ENCODE assay signal across 17 cellular contexts in the genomic region with DNA sequence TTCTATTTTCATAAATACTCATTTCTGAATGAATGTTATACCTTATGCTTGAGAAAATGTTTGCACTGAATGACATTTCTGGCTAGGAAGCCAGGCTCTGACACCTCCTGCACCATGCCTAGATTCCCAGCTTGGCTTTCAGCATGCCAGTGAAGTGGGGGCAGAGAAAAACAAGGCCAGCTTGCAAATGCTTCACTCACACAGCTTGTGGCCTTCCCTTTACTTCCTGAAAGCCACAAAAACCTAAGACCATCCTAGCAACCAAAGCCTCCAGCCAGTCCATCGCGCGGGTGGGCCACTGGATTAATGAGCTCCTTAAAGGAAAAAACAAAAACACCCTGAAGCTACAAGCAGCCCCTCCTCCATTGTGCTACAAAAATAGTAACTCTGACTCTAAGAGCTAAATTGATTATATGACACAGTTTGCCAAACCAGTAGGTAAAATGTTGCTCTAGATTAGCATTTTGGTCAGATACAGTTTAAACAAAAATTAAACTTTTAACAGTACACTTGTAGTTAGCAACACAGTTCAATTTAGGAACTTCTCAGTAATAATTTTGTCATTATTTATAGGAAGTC.
A peak's percentile ranks its signal among the peaks of the same experiment; 100 is the strongest.
DNase-seq lines count a peak whose midpoint lies in the region; ATAC-seq, FAIRE-seq and TF ChIP-seq lines count a peak whose summit lies in the region.
"Had no signal": no experiment of that assay in that cellular context is flagged by ENCODE, and none has a peak within 500 bp of the region (broad histone marks: within the 10 kb centered on the region; RNA-seq: fewer than 3 reads in every experiment).

No MANE protein-coding gene starts in this region.

- H3K4me1 ChIP-seq in HUES48 (ENCODE audit: control insufficient read depth, insufficient read depth, low read length) = peaks cover 65% of the 10 kb centered on the region
- H3K4me1 ChIP-seq: ascending aorta had no signal

- H3K27me3 ChIP-seq in HUES48 (ENCODE audit: control insufficient read depth, insufficient read depth, low read length) = no peaks in the 10 kb centered on the region
- H3K27me3 ChIP-seq: ascending aorta, pancreas had no signal

- no peak for TF ChIP-seq POLR2A in GM12892 (IDR thresholded peaks at IDR 0.05; ENCODE audit: low read depth, low read length)

- DNase-seq in dermis blood vessel endothelial cell (peak; percentile 18), iPS DF 19.7 (ENCODE audit: low read depth, low spot score) (peak; percentile 48), pons (ENCODE audit: low spot score) (peak; percentile 48), GM12892 (ENCODE audit: insufficient read length) (no peak), SK-N-DZ (ENCODE audit: low spot score) (no peak)
- DNase-seq: activated CD4-positive, alpha-beta T cell treated with anti-CD3 and anti-CD28 coated beads, Interleukin-2, amount 50 U/mL, for 4 hours; AML-193; DMS53; glutamatergic neuron; NCI-H1105 treated with DMSO at 0.1 percent for 48 hours; RPMI8226; T-helper 9 cell had no signal

- FAIRE-seq in GM12892 (lab: Jason Lieb, UNC) = no peak
- FAIRE-seq: pancreas had no signal

- no peaks in the 10 kb centered on the region for H3K36me3 ChIP-seq in HUES48 (ENCODE audit: control insufficient read depth, insufficient read depth, low read length)
- H3K36me3 ChIP-seq: ascending aorta, pancreas had no signal

- H3K27ac ChIP-seq in HUES48 (ENCODE audit: low read depth, low read length) = peak overlapping the region; percentile 92
- H3K27ac ChIP-seq: ascending aorta had no signal

- H3K9me3 ChIP-seq in HUES48 (ENCODE audit: control insufficient read depth, insufficient read depth, low read length) = no peaks in the 10 kb centered on the region
- H3K9me3 ChIP-seq: ascending aorta, pancreas had no signal

- H3K9ac ChIP-seq in HUES48 (ENCODE audit: low read depth, low read length) = no peak overlapping the region

- H3K4me3 ChIP-seq in HUES48 (ENCODE audit: low read depth, low read length) = no peak overlapping the region
- H3K4me3 ChIP-seq: ascending aorta, pancreas had no signal

- ATAC-seq in GM19328 (IDR thresholded peaks at IDR 0.05; ENCODE audit: unreplicated experiment) = no peak
- ATAC-seq in GM19035 (IDR thresholded peaks at IDR 0.05; ENCODE audit: unreplicated experiment) = no peak

Comparison
In these comparisons a context has a peak if more than half of its experiments do, and no peak if none do; other contexts are left out.
1. DNase-seq: peak in dermis blood vessel endothelial cell (single experiment), iPS DF 19.7 (single experiment) and pons (single experiment); none in GM12892 (single experiment) and SK-N-DZ (single experiment).